Comparison of ENCODE assay signal across 31 cellular contexts in the genomic region with DNA sequence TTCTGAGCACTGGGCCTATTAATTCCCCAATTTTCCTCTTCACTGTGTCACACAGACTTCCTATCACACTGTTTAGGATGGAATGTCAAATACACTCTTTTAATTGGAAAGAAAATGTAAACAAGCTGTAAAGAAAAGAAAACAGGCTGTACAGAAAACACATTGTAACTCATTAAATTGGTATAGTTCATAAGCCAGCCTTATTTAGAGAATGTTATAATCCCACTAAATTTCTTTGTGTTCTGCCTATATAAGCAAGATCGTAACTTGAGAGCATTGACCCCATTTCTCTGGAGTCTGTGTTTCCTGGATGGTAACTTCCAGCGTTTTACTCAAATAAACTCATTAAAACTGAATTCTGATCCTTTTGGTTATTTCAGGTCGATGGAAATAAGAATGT.
"Had no signal": no experiment of that assay in that cellular context is flagged by ENCODE, and none has a peak within 500 bp of the region (broad histone marks: within the 10 kb centered on the region; RNA-seq: fewer than 3 reads in every experiment).

No MANE protein-coding gene starts in this region.

- H3K27ac Mint-ChIP-seq: activated CD4-positive, alpha-beta memory T cell treated with anti-CD3 and anti-CD28 coated beads for 36 hours; activated CD4-positive, alpha-beta T cell treated with anti-CD3 and anti-CD28 coated beads for 36 hours; activated CD8-positive, alpha-beta memory T cell treated with anti-CD3 and anti-CD28 coated beads, Interleukin-2, amount 10 ng/mL, durations not matched to agents 7 days and 5 days; activated naive CD4-positive, alpha-beta T cell treated with anti-CD3 and anti-CD28 coated beads, Interleukin-2, amount 50 U/mL, for 24 hours; activated naive CD8-positive, alpha-beta T cell treated with anti-CD3 and anti-CD28 coated beads, Interleukin-2, amount 10 ng/mL, durations not matched to agents 7 days and 5 days; activated T-cell treated with anti-CD3 and anti-CD28 coated beads, Interleukin-2, amount 50 U/mL, for 24 hours; activated T-helper 2 cell treated with anti-CD3 and anti-CD28 coated beads, Interferon-gamma antibody, Interleukin-2, Interleukin-4, amounts not matched to agents 10 μg/mL and 5 μg/mL and 100 μg/mL, durations not matched to agents 14 hours and 24 hours and 36 hours; T-helper 1 cell treated with Interleukin-12 subunit alpha and Interleukin-12 subunit beta and Interleukin-4 antibody, amounts not matched to agents 30 μg/mL and 1 μg/mL, for 36 hours; T-helper 2 cell treated with Interferon-gamma antibody and Interleukin-4, amounts not matched to agents 5 μg/mL and 100 μg/mL, for 36 hours; WTC11 had no signal

- H3K4me1 Mint-ChIP-seq: activated CD4-positive, alpha-beta T cell treated with anti-CD3 and anti-CD28 coated beads for 36 hours; activated CD8-positive, alpha-beta memory T cell treated with anti-CD3 and anti-CD28 coated beads, Interleukin-2, amount 10 ng/mL, durations not matched to agents 7 days and 5 days; activated naive CD4-positive, alpha-beta T cell treated with anti-CD3 and anti-CD28 coated beads, Interleukin-2, amount 50 U/mL, for 24 hours; activated naive CD8-positive, alpha-beta T cell treated with anti-CD3 and anti-CD28 coated beads, Interleukin-2, amount 10 ng/mL, durations not matched to agents 7 days and 5 days had no signal

- H3K4me1 ChIP-seq: adrenal gland, breast epithelium, Peyer's patch, SJSA1 had no signal

- ATAC-seq: activated CD4-positive, alpha-beta T cell treated with anti-CD3 and anti-CD28 coated beads for 36 hours; activated CD4-positive, CD25-positive, alpha-beta regulatory T cell treated with anti-CD3 and anti-CD28 coated beads, Interleukin-2, amount 50 U/mL, for 24 hours; activated CD8-positive, alpha-beta memory T cell treated with anti-CD3 and anti-CD28 coated beads, Interleukin-2, amount 10 ng/mL, durations not matched to agents 7 days and 5 days; body of pancreas; PC-3; WTC11 had no signal

- H3K36me3 ChIP-seq: adrenal gland, breast epithelium, MG63, Peyer's patch, SJSA1 had no signal

- H3K4me2 ChIP-seq: SK-N-SH had no signal

- H3K9me3 ChIP-seq: adrenal gland, body of pancreas, MG63, Peyer's patch, SJSA1, SK-N-SH had no signal

- H3K4me3 ChIP-seq: adrenal gland, body of pancreas, breast epithelium, MG63, Peyer's patch, SJSA1 had no signal

- H3K27me3 Mint-ChIP-seq: activated CD4-positive, alpha-beta memory T cell treated with anti-CD3 and anti-CD28 coated beads for 36 hours; activated CD4-positive, alpha-beta T cell treated with anti-CD3 and anti-CD28 coated beads for 36 hours; activated CD8-positive, alpha-beta memory T cell treated with anti-CD3 and anti-CD28 coated beads, Interleukin-2, amount 10 ng/mL, durations not matched to agents 7 days and 5 days; activated naive CD4-positive, alpha-beta T cell treated with anti-CD3 and anti-CD28 coated beads, Interleukin-2, amount 50 U/mL, for 24 hours; activated naive CD8-positive, alpha-beta T cell treated with anti-CD3 and anti-CD28 coated beads, Interleukin-2, amount 10 ng/mL, durations not matched to agents 7 days and 5 days; activated T-cell treated with anti-CD3 and anti-CD28 coated beads, Interleukin-2, amount 50 U/mL, for 24 hours had no signal

- DNase-seq: activated CD4-positive, alpha-beta memory T cell treated with anti-CD3 and anti-CD28 coated beads for 36 hours; activated CD4-positive, alpha-beta T cell treated with anti-CD3 and anti-CD28 coated beads for 36 hours; activated CD4-positive, alpha-beta T cell treated with anti-CD3 and anti-CD28 coated beads, Interleukin-2, amount 50 U/mL, for 1 hour; activated CD8-positive, alpha-beta memory T cell treated with anti-CD3 and anti-CD28 coated beads, Interleukin-2, amount 10 ng/mL, durations not matched to agents 7 days and 5 days; activated gamma-delta T cell; activated naive CD4-positive, alpha-beta T cell treated with Interleukin-2 at 50 U/mL for 16 hours; activated naive CD8-positive, alpha-beta T cell treated with anti-CD3 and anti-CD28 coated beads, Interleukin-2, amount 10 ng/mL, durations not matched to agents 7 days and 5 days; activated T-cell treated with anti-CD3 and anti-CD28 coated beads, Interleukin-2, amount 50 U/mL, for 24 hours; adrenal gland; body of pancreas; MG63; MV-4-11; NCI-H1092; NCI-H1436 treated with DMSO at 0.1 percent for 48 hours; NCI-H1694 treated with DMSO at 0.1 percent for 48 hours; NCI-H2029; NCI-H345; NCI-H524 treated with DMSO at 0.1 percent for 48 hours; PC-3; Peyer's patch; RPMI8226; SHP77 treated with DMSO at 0.1 percent for 48 hours; SK-N-SH had no signal

- H3K36me3 Mint-ChIP-seq: activated CD8-positive, alpha-beta memory T cell treated with anti-CD3 and anti-CD28 coated beads, Interleukin-2, amount 10 ng/mL, durations not matched to agents 7 days and 5 days; activated naive CD4-positive, alpha-beta T cell treated with anti-CD3 and anti-CD28 coated beads, Interleukin-2, amount 50 U/mL, for 24 hours had no signal

- H3K27ac ChIP-seq: adrenal gland, body of pancreas, breast epithelium, Peyer's patch, SJSA1 had no signal

- H3K9ac ChIP-seq: SK-N-SH had no signal

- H3K27me3 ChIP-seq: adrenal gland, body of pancreas, breast epithelium, MG63, Peyer's patch, SJSA1 had no signal

- H3K4me3 Mint-ChIP-seq: activated CD4-positive, alpha-beta memory T cell treated with anti-CD3 and anti-CD28 coated beads for 36 hours; activated CD4-positive, alpha-beta T cell treated with anti-CD3 and anti-CD28 coated beads for 36 hours; activated CD8-positive, alpha-beta memory T cell treated with anti-CD3 and anti-CD28 coated beads, Interleukin-2, amount 10 ng/mL, durations not matched to agents 7 days and 5 days; activated naive CD4-positive, alpha-beta T cell treated with anti-CD3 and anti-CD28 coated beads, Interleukin-2, amount 50 U/mL, for 24 hours; activated naive CD8-positive, alpha-beta T cell treated with anti-CD3 and anti-CD28 coated beads, Interleukin-2, amount 10 ng/mL, durations not matched to agents 7 days and 5 days; activated T-cell treated with anti-CD3 and anti-CD28 coated beads, Interleukin-2, amount 50 U/mL, for 24 hours; T-helper 1 cell treated with Interleukin-12 subunit alpha and Interleukin-12 subunit beta and Interleukin-4 antibody, amounts not matched to agents 30 μg/mL and 1 μg/mL, for 36 hours; T-helper 2 cell treated with Interferon-gamma antibody and Interleukin-4, amounts not matched to agents 5 μg/mL and 100 μg/mL, for 36 hours; WTC11 had no signal

- H3K9me3 Mint-ChIP-seq: activated CD4-positive, alpha-beta memory T cell treated with anti-CD3 and anti-CD28 coated beads for 36 hours; activated naive CD4-positive, alpha-beta T cell treated with anti-CD3 and anti-CD28 coated beads, Interleukin-2, amount 50 U/mL, for 24 hours; activated naive CD8-positive, alpha-beta T cell treated with anti-CD3 and anti-CD28 coated beads, Interleukin-2, amount 10 ng/mL, durations not matched to agents 7 days and 5 days; activated T-cell treated with anti-CD3 and anti-CD28 coated beads, Interleukin-2, amount 50 U/mL, for 24 hours; activated T-helper 2 cell treated with anti-CD3 and anti-CD28 coated beads, Interferon-gamma antibody, Interleukin-2, Interleukin-4, amounts not matched to agents 10 μg/mL and 5 μg/mL and 100 μg/mL, durations not matched to agents 14 hours and 24 hours and 36 hours; T-helper 1 cell treated with Interleukin-12 subunit alpha and Interleukin-12 subunit beta and Interleukin-4 antibody, amounts not matched to agents 30 μg/mL and 1 μg/mL, for 36 hours; T-helper 2 cell treated with Interferon-gamma antibody and Interleukin-4, amounts not matched to agents 5 μg/mL and 100 μg/mL, for 36 hours had no signal
